23 cellular contexts compared by ENCODE assay signal in genomic region chr11:76808996-76809395, GRCh38. TPM values are rescaled to one million over a fixed set of nuclear protein-coding genes. Genes with fewer than 3 reads are reported as not detected.
DNase-seq lines count a peak whose midpoint lies in the region; ATAC-seq and TF ChIP-seq lines count a peak whose summit lies in the region.
"Had no signal": no experiment of that assay in that cellular context is flagged by ENCODE, and none has a peak within 500 bp of the region (broad histone marks: within the 10 kb centered on the region; RNA-seq: fewer than 3 reads in every experiment).

No MANE protein-coding gene starts in this region.

- intact Hi-C loops in CD14-positive monocyte (cut with micrococcal nuclease) = loop anchor here in 1 of 2 donors (5.0 kb wide), 1 partner anchor 108 kb away; no protein-coding TSS in a partner anchor

- H3K27me3 Mint-ChIP-seq in CD14-positive monocyte (ENCODE audit: low read depth in 3 of 3) = peaks cover 5 to 27% (median 16%) of the 10 kb centered on the region in 3 donors

- H3K9me3 Mint-ChIP-seq in CD14-positive monocyte = peaks cover 1 to 3% (median 3%) of the 10 kb centered on the region in 7 donors

- TF ChIP-seq CTCF in CD14-positive monocyte (IDR thresholded peaks at IDR 0.05) (no peak), lung (IDR thresholded peaks at IDR 0.05; ENCODE audit: control extremely low read depth, extremely low read depth) (no peak)

- H3K4me3 ChIP-seq in lung (no peak overlapping the region), subcutaneous abdominal adipose tissue (ENCODE audit: low read depth in 1 of 5, low read length in 5 of 5) (no peak overlapping the region)
- H3K4me3 ChIP-seq: GM23248 had no signal

- peak; percentile 1 for DNase-seq in AG20443 (ENCODE audit: low spot score)
- peak; percentile 5 for DNase-seq in CD14-positive monocyte (ENCODE audit: low spot score)
- DNase-seq in lung (ENCODE audit: low spot score) = peak; percentile 26
- no peak for DNase-seq in NCI-H526 (lab: John Stamatoyannopoulos, UW)
- no peak for DNase-seq in NCI-H2081 treated with DMSO at 0.1 percent for 48 hours (lab: John Stamatoyannopoulos, UW)
- DNase-seq: BE2C, Calu3, DND-41, GM23248, H7, Karpas-422, NCI-H1092, NCI-H1417 treated with DMSO at 0.1 percent for 48 hours, NCI-H1694 treated with DMSO at 0.1 percent for 48 hours, NCI-H2081, NCI-H2171 treated with DMSO at 0.1 percent for 48 hours, NCI-H345, NCI-H510A treated with DMSO at 0.1 percent for 48 hours, NCI-H748 treated with DMSO at 0.1 percent for 48 hours, SK-N-SH had no signal

- H3K27me3 ChIP-seq in lung (ENCODE audit: control insufficient read depth, insufficient read depth) (no peaks in the 10 kb centered on the region), subcutaneous abdominal adipose tissue (ENCODE audit: control insufficient read depth in 5 of 5, insufficient read depth in 4 of 5, low read length in 5 of 5) (no peaks in the 10 kb centered on the region)
- H3K27me3 ChIP-seq: BE2C had no signal

- H3K4me1 Mint-ChIP-seq in CD14-positive monocyte = peaks cover 12% of the 10 kb centered on the region

- peaks cover 0 to 10% of the 10 kb centered on the region in 2 donors for H3K4me1 ChIP-seq in lung (ENCODE audit: control insufficient read depth in 2 of 2, insufficient read depth in 2 of 2, low read length in 2 of 2)
- peaks cover 12 to 60% (median 43%) of the 10 kb centered on the region in 5 donors for H3K4me1 ChIP-seq in subcutaneous abdominal adipose tissue (ENCODE audit: control insufficient read depth in 5 of 5, insufficient read depth in 5 of 5, low read length in 5 of 5)

- no peak overlapping the region for H3K27ac ChIP-seq in lung (ENCODE audit: low read depth in 1 of 2, low read length in 1 of 2)
- peak overlapping the region; percentile 30 for H3K27ac ChIP-seq in subcutaneous abdominal adipose tissue (ENCODE audit: low read depth, low read length)
- H3K27ac ChIP-seq: GM23248 had no signal

- no peak overlapping the region for H3K27ac Mint-ChIP-seq in CD14-positive monocyte

- H3K9me3 ChIP-seq in lung (ENCODE audit: control insufficient read depth in 2 of 2, insufficient read depth in 1 of 2, low read length in 1 of 2) (no peaks in the 10 kb centered on the region), subcutaneous abdominal adipose tissue (ENCODE audit: control insufficient read depth in 5 of 5, low read length in 5 of 5) (no peaks in the 10 kb centered on the region)
- H3K9me3 ChIP-seq: BE2C had no signal

- 93 to 97% methylated on average over 5 of the region's 5 CpGs for WGBS in lung, 2 donors

- H3K36me3 ChIP-seq in lung (ENCODE audit: control insufficient read depth in 2 of 2, insufficient read depth in 2 of 2, low read length in 2 of 2) (no peaks in the 10 kb centered on the region), subcutaneous abdominal adipose tissue (ENCODE audit: control insufficient read depth in 5 of 5, insufficient read depth in 5 of 5, low read length in 5 of 5) (no peaks in the 10 kb centered on the region)
- H3K36me3 ChIP-seq: BE2C had no signal

- H3K9ac ChIP-seq in subcutaneous abdominal adipose tissue (ENCODE audit: low read length in 5 of 5) = no peak overlapping the region
- H3K9ac ChIP-seq: GM23248, SK-N-SH had no signal

- no peak overlapping the region for H3K4me3 Mint-ChIP-seq in CD14-positive monocyte

- no peaks in the 10 kb centered on the region for H3K36me3 Mint-ChIP-seq in CD14-positive monocyte

- ATAC-seq in lung (ENCODE audit: insufficient read depth, low FRiP score) = no peak
- no peak for ATAC-seq in HG02852 (IDR thresholded peaks at IDR 0.05; ENCODE audit: unreplicated experiment)
- ATAC-seq: HepG2 had no signal

RNA-seq across cellular contexts. Expression of gene TSKU, which starts 25.8 kb away (rescaled TPM):
- polyA plus RNA-seq in CD14-positive monocyte (not detected), lung (10 to 100 TPM in 1 of 2 donors, 1 to 10 TPM in 1; 3.7 to 10.6 TPM)
- 10 to 100 TPM; 12.6 to 18.6 TPM for total RNA-seq in lung

RNA-seq across cellular contexts. Expression of gene ACER3, which starts 51.7 kb away (rescaled TPM):
- polyA plus RNA-seq in CD14-positive monocyte = 10 to 100 TPM; 22.9 to 45.4 TPM
- total RNA-seq in lung = 10 to 100 TPM; 14.4 to 37.0 TPM
- polyA plus RNA-seq in lung = 10 to 100 TPM in 1 of 2 donors, 1 to 10 TPM in 1; 7.9 to 11.1 TPM

Comparison
In these comparisons a context has a peak if more than half of its experiments do, and no peak if none do; other contexts are left out.
1. DNase-seq: peak in AG20443 (single experiment), CD14-positive monocyte (single experiment) and lung (single experiment); none in NCI-H526 (0 of 2) and NCI-H2081 treated with DMSO at 0.1 percent for 48 hours (single experiment).
2. RNA of gene TSKU, which starts 25.8 kb away (polyA plus RNA-seq): 3.7 to 10.6 TPM in lung; not detected in CD14-positive monocyte; every median in the first group is over 4 times any median in the second.